Comparison of ENCODE assay signal across 14 cellular contexts in genomic region chr2:165678882-165679281, GRCh38.
DNase-seq lines count a peak whose midpoint lies in the region; ATAC-seq, FAIRE-seq and TF ChIP-seq lines count a peak whose summit lies in the region.
"Had no signal": no experiment of that assay in that cellular context is flagged by ENCODE, and none has a peak within 500 bp of the region (broad histone marks: within the 10 kb centered on the region; RNA-seq: fewer than 3 reads in every experiment).

No MANE protein-coding gene starts in this region.

- ATAC-seq in HepG2: no peak
- ATAC-seq in right lobe of liver: no peak
- ATAC-seq in right cardiac atrium: no peak

- DNase-seq in HepG2 (ENCODE audit: low spot score) (no peak), right lobe of liver (no peak), dorsolateral prefrontal cortex (peak in 5 of 10 donors; percentile 27 to 52 (median 43)), mesenteric fat pad (ENCODE audit: low spot score) (no peak), NCI-H2196 treated with DMSO at 0.1 percent for 48 hours (lab: John Stamatoyannopoulos, UW; ENCODE audit: unreplicated experiment) (no peak), right cardiac atrium (no peak), iPS-NIHi11 (ENCODE audit: low spot score) (no peak)
- DNase-seq: Caco-2; CD8-positive, alpha-beta memory T cell; DMS53; H7 had no signal

- H3K36me3 Mint-ChIP-seq in nephron (ENCODE audit: low read depth): peaks cover 75% of the 10 kb centered on the region
- H3K36me3 Mint-ChIP-seq: CD8-positive, alpha-beta memory T cell had no signal

- in situ Hi-C loops in HepG2 (cut with HindIII; ENCODE audit: extremely low pct_ligation_motif_present, low pct_unique_long_range_greater_than_20kb): no loop called here

- no peak overlapping the region for H3K4me3 Mint-ChIP-seq in nephron
- H3K4me3 Mint-ChIP-seq: CD8-positive, alpha-beta memory T cell had no signal

- FAIRE-seq in HepG2 (lab: Jason Lieb, UNC): no peak

- H3K4me1 ChIP-seq in HepG2 (ENCODE audit: insufficient read depth, low read length) (no peaks in the 10 kb centered on the region), right lobe of liver (no peaks in the 10 kb centered on the region), right cardiac atrium (ENCODE audit: control insufficient read depth, insufficient read depth, low read length) (peaks cover 4% of the 10 kb centered on the region)
- H3K4me1 ChIP-seq: BLaER1, Caco-2 had no signal

- H3K79me2 ChIP-seq in HepG2 (ENCODE audit: insufficient read depth, low read length): no peaks in the 10 kb centered on the region

- no peaks in the 10 kb centered on the region for H3K9me3 ChIP-seq in HepG2 (ENCODE audit: low read length)
- H3K9me3 ChIP-seq in right lobe of liver: no peaks in the 10 kb centered on the region
- no peaks in the 10 kb centered on the region for H3K9me3 ChIP-seq in right cardiac atrium (ENCODE audit: control insufficient read depth, low read length)
- H3K9me3 ChIP-seq: BLaER1, Caco-2 had no signal

- POLR2A ChIA-PET in HepG2 (lab: Yijun Ruan, JAX): no interaction called here

- H3K27me3 Mint-ChIP-seq in nephron (ENCODE audit: low read depth): no peaks in the 10 kb centered on the region

- H3K27me3 ChIP-seq in HepG2 (ENCODE audit: control insufficient read depth in 1 of 2, insufficient read depth in 2 of 2, low read length in 2 of 2): no peaks in the 10 kb centered on the region
- H3K27me3 ChIP-seq in right lobe of liver: no peaks in the 10 kb centered on the region
- no peaks in the 10 kb centered on the region for H3K27me3 ChIP-seq in dorsolateral prefrontal cortex
- no peaks in the 10 kb centered on the region for H3K27me3 ChIP-seq in right cardiac atrium (ENCODE audit: control insufficient read depth, insufficient read depth)
- H3K27me3 ChIP-seq: BLaER1 had no signal

- no peak overlapping the region for H3K4me2 ChIP-seq in HepG2 (ENCODE audit: low read depth, low read length)
- H3K4me2 ChIP-seq: BLaER1 had no signal

- TF ChIP-seq EP300 in HepG2 (IDR thresholded peaks at IDR 0.05; ENCODE audit: low read depth in 2 of 2, low read length in 2 of 2): no peak
- TF ChIP-seq EP300 in HepG2 (CRISPR knock-in tag; IDR thresholded peaks at IDR 0.05; ENCODE audit: borderline replicate concordance): no peak

- no peak for TF ChIP-seq RAD21 in HepG2 (CRISPR knock-in tag; IDR thresholded peaks at IDR 0.05)

- no peaks in the 10 kb centered on the region for H3K9me3 Mint-ChIP-seq in nephron
- H3K9me3 Mint-ChIP-seq: CD8-positive, alpha-beta memory T cell had no signal

- no peak for TF ChIP-seq CTCF in HepG2 (CRISPR knock-in tag; IDR thresholded peaks at IDR 0.05)
- TF ChIP-seq CTCF in right lobe of liver (IDR thresholded peaks at IDR 0.05): no peak
- TF ChIP-seq CTCF in dorsolateral prefrontal cortex (IDR thresholded peaks at IDR 0.05 in 54 of 56, conservative IDR thresholded peaks at IDR 0.05 in 2 of 56; ENCODE audit: low read depth in 1 of 56, partially characterized antibody in 56 of 56): no peak
- no peak for TF ChIP-seq CTCF in nephron (IDR thresholded peaks at IDR 0.05; ENCODE audit: unreplicated experiment in 3 of 3)

- 44% methylated on average over 13 of the region's 13 CpGs for WGBS in HepG2 (ENCODE audit: low lambda C conversion rate)
- 87% methylated on average over 11 of the region's 13 CpGs for WGBS in right lobe of liver (ENCODE audit: insufficient coverage, low coverage, low lambda C conversion rate, missing lambda C conversion rate)
- 89% methylated on average over 13 of the region's 13 CpGs for whole genome bisulfite sequencing in right cardiac atrium

- CTCF ChIA-PET in HepG2 (lab: Yijun Ruan, JAX; ENCODE audit: low intra/inter-chr PET ratio, low total read pairs): no interaction called here

- H2AFZ ChIP-seq in HepG2 (ENCODE audit: low read length): no peak overlapping the region

- no peak overlapping the region for H3K9ac ChIP-seq in HepG2 (ENCODE audit: insufficient read depth, low read depth, low read length)
- H3K9ac ChIP-seq: BLaER1 had no signal

- peak overlapping the region in 2 of 3 experiments; percentile 33 to 48 for H3K27ac Mint-ChIP-seq in nephron

- BruUV-seq in HepG2 (replicated peaks; lab: Mats Ljungman, UMichigan): no TSS peak

- H3K27ac ChIP-seq in HepG2 (ENCODE audit: extremely low read length, insufficient read depth, low read length): no peak overlapping the region
- no peak overlapping the region for H3K27ac ChIP-seq in right lobe of liver
- peak overlapping the region in 52 of 59 donors; percentile 1 to 93 (median 66) for H3K27ac ChIP-seq in dorsolateral prefrontal cortex
- H3K27ac ChIP-seq in right cardiac atrium (ENCODE audit: low read length): no peak overlapping the region
- H3K27ac ChIP-seq: 22Rv1, BLaER1 had no signal

- H3K36me3 ChIP-seq in HepG2 (replicated peaks in 1 of 2; ENCODE audit: control insufficient read depth in 1 of 2, insufficient read depth in 2 of 2, low read length in 2 of 2): no peaks in the 10 kb centered on the region
- H3K36me3 ChIP-seq in right lobe of liver: no peaks in the 10 kb centered on the region
- H3K36me3 ChIP-seq: BLaER1 had no signal

- intact Hi-C loops in HepG2 (cut with micrococcal nuclease; ENCODE audit: unreplicated experiment): no loop called here
- intact Hi-C loops in right lobe of liver (cut with DNase I): no loop called here
- intact Hi-C loops in dorsolateral prefrontal cortex (cut with DNase I): loop anchor here in 1 of 2 donors (5.0 kb wide), 1 partner anchor 42 kb away; no protein-coding TSS in a partner anchor
- intact Hi-C loops in right cardiac atrium (cut with DNase I): no loop called here

- H3K4me3 ChIP-seq in HepG2 (replicated peaks in 1 of 3; ENCODE audit: insufficient read depth in 1 of 3, low read depth in 2 of 3, low read length in 3 of 3) (no peak overlapping the region), right lobe of liver (no peak overlapping the region), dorsolateral prefrontal cortex (no peak overlapping the region), right cardiac atrium (ENCODE audit: low read length) (no peak overlapping the region)
- H3K4me3 ChIP-seq: BLaER1 had no signal

- H4K20me1 ChIP-seq in HepG2 (ENCODE audit: insufficient read depth, low read length): no peaks in the 10 kb centered on the region
- H4K20me1 ChIP-seq: BLaER1 had no signal

- TF ChIP-seq POLR2A in HepG2 (IDR thresholded peaks at IDR 0.05; ENCODE audit: insufficient read depth in 1 of 2, low read depth in 2 of 2, low read length in 2 of 2) (no peak), right lobe of liver (IDR thresholded peaks at IDR 0.05) (no peak)

- peaks cover 39% of the 10 kb centered on the region for H3K4me1 Mint-ChIP-seq in nephron
- H3K4me1 Mint-ChIP-seq: CD8-positive, alpha-beta memory T cell had no signal

TF ChIP-seq in HepG2, 621 proteins besides CTCF, POLR2A, EP300 and RAD21:
- TF ChIP-seq FOXM1 (CRISPR knock-in tag; IDR thresholded peaks at IDR 0.05) (no peak), CREB1 (IDR thresholded peaks at IDR 0.05) (0 out of 2 replicates have a peak, but pooled peaks have one; percentile 26), CREB1 (CRISPR knock-in tag; IDR thresholded peaks at IDR 0.05) (no peak)
TF ChIP-seq in HepG2: peak in this region for 1.

Comparison
In these comparisons a context has a peak if more than half of its experiments do, and no peak if none do; other contexts are left out.
1. H3K27ac ChIP-seq: peak in dorsolateral prefrontal cortex (52 of 59); none in HepG2 (single experiment), right lobe of liver (0 of 3) and right cardiac atrium (single experiment).